Comparison of ENCODE assay signal across 22 cellular contexts in genomic region chr12:119005832-119006360, GRCh38. TPM values are rescaled to one million over a fixed set of nuclear protein-coding genes. Genes with fewer than 3 reads are reported as not detected.
DNase-seq lines count a peak whose midpoint lies in the region; ATAC-seq, FAIRE-seq and TF ChIP-seq lines count a peak whose summit lies in the region.
"Had no signal": no experiment of that assay in that cellular context is flagged by ENCODE, and none has a peak within 500 bp of the region (broad histone marks: within the 10 kb centered on the region; RNA-seq: fewer than 3 reads in every experiment).

No MANE protein-coding gene starts in this region.

- H3K4me2 ChIP-seq in K562 (ENCODE audit: insufficient read depth, low read length), result no peak overlapping the region
- H3K4me2 ChIP-seq: A549 had no signal

- H3K27ac Mint-ChIP-seq in glutamatergic neuron (ENCODE audit: unreplicated experiment), result peak overlapping the region; percentile 98
- no peak overlapping the region for H3K27ac Mint-ChIP-seq in activated CD8-positive, alpha-beta memory T cell treated with anti-CD3 and anti-CD28 coated beads, Interleukin-2, amount 10 ng/mL, durations not matched to agents 7 days and 5 days
- H3K27ac Mint-ChIP-seq: CD4-positive, alpha-beta T cell had no signal

- peaks cover 38% of the 10 kb centered on the region for H3K9me3 Mint-ChIP-seq in glutamatergic neuron (ENCODE audit: unreplicated experiment)
- no peaks in the 10 kb centered on the region for H3K9me3 Mint-ChIP-seq in activated CD8-positive, alpha-beta memory T cell treated with anti-CD3 and anti-CD28 coated beads, Interleukin-2, amount 10 ng/mL, durations not matched to agents 7 days and 5 days (ENCODE audit: low read depth)

- BruUV-seq in K562 (replicated peaks; lab: Mats Ljungman, UMichigan), result no TSS peak

- in situ Hi-C loops in K562 (cut with MboI), result no loop called here

- H3K9ac ChIP-seq in K562 (ENCODE audit: insufficient read depth in 1 of 2, low read depth in 2 of 2, low read length in 2 of 2), result no peak overlapping the region
- H3K9ac ChIP-seq: GM23248 had no signal

- peaks cover 19% of the 10 kb centered on the region for H3K27me3 Mint-ChIP-seq in glutamatergic neuron (ENCODE audit: unreplicated experiment)
- H3K27me3 Mint-ChIP-seq in activated CD8-positive, alpha-beta memory T cell treated with anti-CD3 and anti-CD28 coated beads, Interleukin-2, amount 10 ng/mL, durations not matched to agents 7 days and 5 days, result no peaks in the 10 kb centered on the region

- peaks cover 0 to 11% of the 10 kb centered on the region in 2 experiments; a peak in 1 of 5 replicates for H3K27me3 ChIP-seq in K562 (ENCODE audit: control insufficient read depth in 2 of 2, insufficient read depth in 2 of 2, low read length in 2 of 2)
- H3K27me3 ChIP-seq: Peyer's patch, SJSA1 had no signal

- no peaks in the 10 kb centered on the region for H4K20me1 ChIP-seq in K562 (replicated peaks; ENCODE audit: control insufficient read depth, insufficient read depth, low read length)

- no peaks in the 10 kb centered on the region for H3K79me2 ChIP-seq in K562 (ENCODE audit: control insufficient read depth, insufficient read depth, low read length)

- POLR2A ChIA-PET in K562 (lab: Yijun Ruan, JAX), result interaction anchor here (0.7 to 1.4 kb wide), 2 partner anchors 8 to 10 kb away, joined by 3 read pairs; no protein-coding TSS in a partner anchor

- FAIRE-seq in K562 (lab: Jason Lieb, UNC), result no peak
- FAIRE-seq: A549 had no signal

- CTCF ChIA-PET in K562 (lab: Yijun Ruan, JAX; ENCODE audit: low intra/inter-chr PET ratio), result no interaction called here
- CTCF ChIA-PET in activated CD8-positive, alpha-beta memory T cell treated with anti-CD3 and anti-CD28 coated beads, Interleukin-2, amount 10 ng/mL, durations not matched to agents 7 days and 5 days (lab: Charles Lee), result no interaction called here

- H3K36me3 ChIP-seq in K562 (ENCODE audit: control insufficient read depth, insufficient read depth, low read length), result no peaks in the 10 kb centered on the region
- H3K36me3 ChIP-seq: Peyer's patch, SJSA1 had no signal

- peaks cover 77% of the 10 kb centered on the region for H3K4me1 Mint-ChIP-seq in glutamatergic neuron (ENCODE audit: low read depth, unreplicated experiment)
- H3K4me1 Mint-ChIP-seq in activated CD8-positive, alpha-beta memory T cell treated with anti-CD3 and anti-CD28 coated beads, Interleukin-2, amount 10 ng/mL, durations not matched to agents 7 days and 5 days, result no peaks in the 10 kb centered on the region

- TF ChIP-seq CTCF in K562 (IDR thresholded peaks at IDR 0.05 in 2 of 3, conservative IDR thresholded peaks at IDR 0.05 in 1 of 3; ENCODE audit: insufficient read depth in 2 of 3, low read depth in 1 of 3, low read length in 3 of 3) (no peak), glutamatergic neuron (IDR thresholded peaks at IDR 0.05; ENCODE audit: partially characterized antibody, unreplicated experiment) (no peak)

- TF ChIP-seq RAD21 in K562 (CRISPR knock-in tag; conservative IDR thresholded peaks at IDR 0.05 in 1 of 2, IDR thresholded peaks at IDR 0.05 in 1 of 2), result no peak

- ATAC-seq in K562 (no peak), GM21619 (IDR thresholded peaks at IDR 0.05; ENCODE audit: unreplicated experiment) (no peak)
- ATAC-seq in activated CD8-positive, alpha-beta memory T cell treated with anti-CD3 and anti-CD28 coated beads, Interleukin-2, amount 10 ng/mL, durations not matched to agents 7 days and 5 days, result no peak
- ATAC-seq: A549, HCT116 had no signal

- no peaks in the 10 kb centered on the region for H3K9me3 ChIP-seq in K562 (replicated peaks; ENCODE audit: control insufficient read depth, insufficient read depth, low read depth, low read length)
- H3K9me3 ChIP-seq: A549, Peyer's patch, SJSA1 had no signal

- no peak for TF ChIP-seq EP300 in K562 (IDR thresholded peaks at IDR 0.05; ENCODE audit: low read length)

- H2AFZ ChIP-seq in K562 (ENCODE audit: low read depth, low read length), result no peak overlapping the region
- H2AFZ ChIP-seq: GM23248 had no signal

- no peaks in the 10 kb centered on the region for H3K9me1 ChIP-seq in K562 (ENCODE audit: control insufficient read depth, insufficient read depth, low read length)

- H3K4me3 ChIP-seq in K562, result no peak overlapping the region
- H3K4me3 ChIP-seq: A549, GM23248, Peyer's patch, SJSA1 had no signal

- intact Hi-C loops in K562 (cut with micrococcal nuclease), result no loop called here

- WGBS in K562 (ENCODE audit: insufficient coverage, low coverage, missing lambda C conversion rate), result 4% methylated on average over 7 of the region's 7 CpGs

- TF ChIP-seq POLR2A in K562 (conservative IDR thresholded peaks at IDR 0.05), result no peak

- no peaks in the 10 kb centered on the region for H3K4me1 ChIP-seq in K562 (replicated peaks in 1 of 2; ENCODE audit: control insufficient read depth in 2 of 2, insufficient read depth in 2 of 2, low read length in 2 of 2)
- H3K4me1 ChIP-seq: A549, Peyer's patch, SJSA1 had no signal

- H3K4me3 Mint-ChIP-seq in glutamatergic neuron (ENCODE audit: unreplicated experiment), result peak overlapping the region; percentile 81
- no peak overlapping the region for H3K4me3 Mint-ChIP-seq in activated CD8-positive, alpha-beta memory T cell treated with anti-CD3 and anti-CD28 coated beads, Interleukin-2, amount 10 ng/mL, durations not matched to agents 7 days and 5 days
- H3K4me3 Mint-ChIP-seq: CD4-positive, alpha-beta T cell had no signal

- H3K27ac ChIP-seq in K562 (ENCODE audit: extremely low read depth, low read depth, low read length), result no peak overlapping the region
- H3K27ac ChIP-seq: A549, GM23248, Peyer's patch, SJSA1 had no signal

- no peaks in the 10 kb centered on the region for H3K36me3 Mint-ChIP-seq in glutamatergic neuron (ENCODE audit: unreplicated experiment)
- H3K36me3 Mint-ChIP-seq in activated CD8-positive, alpha-beta memory T cell treated with anti-CD3 and anti-CD28 coated beads, Interleukin-2, amount 10 ng/mL, durations not matched to agents 7 days and 5 days, result no peaks in the 10 kb centered on the region

- DNase-seq in D341Med (ENCODE audit: low spot score) (peak; percentile 52), NCI-H524 (lab: John Stamatoyannopoulos, UW) (peak; percentile 40 to 65), K562 (ENCODE audit: extremely low read depth in 1 of 4, low spot score in 3 of 4) (no peak), glutamatergic neuron (no peak), NCI-H748 (lab: John Stamatoyannopoulos, UW; ENCODE audit: unreplicated experiment) (no peak)
- no peak for DNase-seq in activated CD8-positive, alpha-beta memory T cell treated with anti-CD3 and anti-CD28 coated beads, Interleukin-2, amount 10 ng/mL, durations not matched to agents 7 days and 5 days
- DNase-seq in stimulated activated CD4-positive, alpha-beta T cell treated with anti-CD3 and anti-CD28 coated beads, Interleukin-12 subunit alpha, Interleukin-12 subunit beta, amount 100 ng/mL, for 4 hours, result no peak
- DNase-seq: CD4-positive, alpha-beta T cell; DMS79; GM23248; MM.1S; NCI-H1092; NCI-H1436 treated with DMSO at 0.1 percent for 48 hours; NCI-H2029; NCI-H526; Peyer's patch had no signal

TF ChIP-seq in K562, 482 proteins besides CTCF, POLR2A, EP300 and RAD21:
- TF ChIP-seq XRCC3 (IDR thresholded peaks at IDR 0.05) (no peak), RBM25 (IDR thresholded peaks at IDR 0.05; ENCODE audit: low read depth, low read length, severe bottlenecking) (peak; percentile 28)

RNA-seq across cellular contexts. Expression of gene SRRM4, which starts 24.6 kb away (rescaled TPM):
- not detected in 2 replicates for total RNA-seq in K562 (2011; cell fraction: chromatin; rRNA removed; ENCODE audit: low replicate concordance)
- total RNA-seq in K562 (2011; cell fraction: nucleolus; rRNA removed), result not detected in 2 replicates
- not detected in 2 replicates for total RNA-seq in K562 (2011; cell fraction: nucleoplasm; rRNA removed)
- total RNA-seq in K562 (2014; rRNA removed) (not detected in 2 replicates), K562 (2014; rRNA removed; fragmentation: Illumina TruSeq; extraction: Trizol) (not detected in 2 replicates), K562 (2015; rRNA removed; fragmentation: Illumina TruSeq; extraction: Trizol) (not detected in 2 replicates), K562 (2021) (not detected in 2 replicates), glutamatergic neuron (ENCODE audit: unreplicated experiment) (183 TPM)
- polyA plus RNA-seq in K562 (2011; rRNA removed) (not detected in 2 replicates), K562 (2014; fragmentation: Illumina TruSeq; extraction: Trizol) (not detected in 2 replicates), K562 (2014; fragmentation: Nextera tagmentation; extraction: Ambion mirVana) (not detected), K562 (2014; rRNA removed) (not detected in 2 replicates)
- not detected in 2 replicates for polyA plus RNA-seq in K562 (2011; cell fraction: cytosol; rRNA removed)
- not detected in 2 replicates for polyA plus RNA-seq in K562 (2011; cell fraction: nucleus; rRNA removed)
- polyA plus RNA-seq in K562 (2012), result 0.01 and 0.03 TPM in 2 replicates
- not detected in 2 replicates for polyA minus RNA-seq in K562 (2011; rRNA and poly(A)+ RNA removed)
- polyA minus RNA-seq in K562 (2011; cell fraction: cytosol; rRNA and poly(A)+ RNA removed), result not detected in 2 replicates
- not detected in 2 replicates for polyA minus RNA-seq in K562 (2011; cell fraction: nucleus; rRNA and poly(A)+ RNA removed)
- not detected for total RNA-seq in activated CD8-positive, alpha-beta memory T cell treated with anti-CD3 and anti-CD28 coated beads, Interleukin-2, amount 10 ng/mL, durations not matched to agents 7 days and 5 days
- total RNA-seq: CD4-positive, alpha-beta T cell; GM23248; LHCN-M2; Peyer's patch; SJSA1 had no signal
- polyA plus RNA-seq: A549, BJ, GM23248 had no signal

Comparison
In these comparisons a context has a peak if more than half of its experiments do, and no peak if none do; other contexts are left out.
1. DNase-seq: peak in D341Med (single experiment) and NCI-H524 (2 of 2); none in K562 (0 of 4), glutamatergic neuron (single experiment), NCI-H748 (single experiment), activated CD8-positive, alpha-beta memory T cell treated with anti-CD3 and anti-CD28 coated beads, Interleukin-2, amount 10 ng/mL, durations not matched to agents 7 days and 5 days (single experiment) and stimulated activated CD4-positive, alpha-beta T cell treated with anti-CD3 and anti-CD28 coated beads, Interleukin-12 subunit alpha, Interleukin-12 subunit beta, amount 100 ng/mL, for 4 hours (single experiment).
2. RNA of gene SRRM4, which starts 24.6 kb away (total RNA-seq): 183 TPM in glutamatergic neuron (single experiment); not detected in K562 and not detected in activated CD8-positive, alpha-beta memory T cell treated with anti-CD3 and anti-CD28 coated beads, Interleukin-2, amount 10 ng/mL, durations not matched to agents 7 days and 5 days; every median in the first group is over 100 times any median in the second.